In the genomic region with DNA sequence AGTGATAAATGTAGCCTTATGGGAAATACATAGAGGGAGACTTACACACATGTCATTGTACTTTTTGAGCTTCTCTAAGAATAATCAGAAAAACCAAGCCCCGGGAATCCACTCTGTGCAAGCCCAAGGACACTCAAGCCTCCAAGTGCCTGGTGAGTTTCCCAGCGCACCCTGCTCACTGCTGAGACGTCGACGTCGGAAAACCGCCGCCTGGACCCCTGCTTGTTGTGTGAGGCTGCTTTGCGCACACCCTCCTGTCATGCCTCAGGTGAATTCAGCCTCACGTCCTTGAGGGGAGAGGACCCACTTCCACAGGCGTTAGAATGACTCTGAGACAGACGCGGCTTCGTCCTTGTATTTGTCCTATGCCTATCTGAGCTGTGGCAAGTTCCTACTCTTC, we compare ENCODE assay signal across 20 cellular contexts.
"Had no signal": no experiment of that assay in that cellular context is flagged by ENCODE, and none has a peak within 500 bp of the region (broad histone marks: within the 10 kb centered on the region; RNA-seq: fewer than 3 reads in every experiment).

No MANE protein-coding gene starts in this region.

- H3K4me2 ChIP-seq: hepatocyte had no signal

- H3K4me3 Mint-ChIP-seq: immature natural killer cell, mesothelial cell of epicardium had no signal

- H3K4me3 ChIP-seq: coronary artery, dorsolateral prefrontal cortex, esophagus muscularis mucosa, gastroesophageal sphincter, heart left ventricle, hepatocyte, left lung, lower lobe of right lung, mucosa of descending colon had no signal

- H3K36me3 Mint-ChIP-seq: immature natural killer cell, mesothelial cell of epicardium had no signal

- H3K9me3 ChIP-seq: esophagus muscularis mucosa, gastroesophageal sphincter, heart left ventricle, left lung, lower lobe of right lung, mucosa of descending colon had no signal

- H3K27ac ChIP-seq: coronary artery, dorsolateral prefrontal cortex, esophagus muscularis mucosa, foreskin keratinocyte, gastroesophageal sphincter, heart left ventricle, hepatocyte, left lung, lower lobe of right lung had no signal

- H2AFZ ChIP-seq: hepatocyte had no signal

- ATAC-seq: foreskin keratinocyte, gastroesophageal sphincter, heart left ventricle, left cardiac atrium, left lung, left ventricle myocardium superior, lower lobe of right lung, mucosa of descending colon had no signal

- H3K4me1 Mint-ChIP-seq: immature natural killer cell, mesothelial cell of epicardium had no signal

- H3K36me3 ChIP-seq: esophagus muscularis mucosa, gastroesophageal sphincter, heart left ventricle, left lung, lower lobe of right lung had no signal

- H3K27ac Mint-ChIP-seq: immature natural killer cell, mesothelial cell of epicardium had no signal

- DNase-seq: dermis blood vessel endothelial cell; dorsolateral prefrontal cortex; effector CD4-positive, alpha-beta T cell; effector memory CD4-positive, alpha-beta T cell; foreskin keratinocyte; heart left ventricle; hypothalamus; immature natural killer cell; islet precursor cell; left cardiac atrium; left ventricle myocardium superior; lower lobe of right lung; mesenchymal stem cell; mucosa of descending colon had no signal

- H3K4me1 ChIP-seq: esophagus muscularis mucosa, foreskin keratinocyte, gastroesophageal sphincter, heart left ventricle, left lung, lower lobe of right lung had no signal

- H3K27me3 ChIP-seq: dorsolateral prefrontal cortex, esophagus muscularis mucosa, foreskin keratinocyte, gastroesophageal sphincter, heart left ventricle, hepatocyte, left lung had no signal

- H3K9me3 Mint-ChIP-seq: immature natural killer cell had no signal
